14 cellular contexts compared by ENCODE assay signal in genomic region chr3:160616721-160617120, GRCh38. TPM values are rescaled to one million over a fixed set of nuclear protein-coding genes. Genes with fewer than 3 reads are reported as not detected.
DNase-seq lines count a peak whose midpoint lies in the region; ATAC-seq, FAIRE-seq and TF ChIP-seq lines count a peak whose summit lies in the region.
"Had no signal": no experiment of that assay in that cellular context is flagged by ENCODE, and none has a peak within 500 bp of the region (broad histone marks: within the 10 kb centered on the region; RNA-seq: fewer than 3 reads in every experiment).

No MANE protein-coding gene starts in this region.

- H3K9me3 ChIP-seq in pancreas: no peaks in the 10 kb centered on the region
- H3K9me3 ChIP-seq in naive thymus-derived CD4-positive, alpha-beta T cell (ENCODE audit: control insufficient read depth in 2 of 3, low read length in 3 of 3): no peaks in the 10 kb centered on the region

- no peaks in the 10 kb centered on the region for H3K9me3 Mint-ChIP-seq in Calu3 (ENCODE audit: low read depth, unreplicated experiment)
- no peaks in the 10 kb centered on the region for H3K9me3 Mint-ChIP-seq in naive thymus-derived CD4-positive, alpha-beta T cell

- no peaks in the 10 kb centered on the region for H3K36me3 Mint-ChIP-seq in Calu3 (ENCODE audit: insufficient read depth, unreplicated experiment)
- H3K36me3 Mint-ChIP-seq in naive thymus-derived CD4-positive, alpha-beta T cell: no peaks in the 10 kb centered on the region

- H3K36me3 ChIP-seq in pancreas: no peaks in the 10 kb centered on the region
- H3K36me3 ChIP-seq in naive thymus-derived CD4-positive, alpha-beta T cell (ENCODE audit: control insufficient read depth in 2 of 3, insufficient read depth in 3 of 3, low read length in 3 of 3): no peaks in the 10 kb centered on the region

- H3K27me3 Mint-ChIP-seq in Calu3 (ENCODE audit: unreplicated experiment): no peaks in the 10 kb centered on the region
- peaks cover 32 to 59% (median 40%) of the 10 kb centered on the region in 5 donors for H3K27me3 Mint-ChIP-seq in naive thymus-derived CD4-positive, alpha-beta T cell

- peak; percentile 20 for DNase-seq in Calu3
- peak; percentile 28 for DNase-seq in RPMI7951 (ENCODE audit: low read depth)
- DNase-seq in fibroblast of the aortic adventitia (ENCODE audit: low read depth): peak; percentile 73
- DNase-seq in pancreas: no peak
- DNase-seq in naive thymus-derived CD4-positive, alpha-beta T cell: no peak
- no peak for DNase-seq in mucosa of gallbladder (ENCODE audit: low spot score)
- DNase-seq in NCI-H2107 (lab: John Stamatoyannopoulos, UW): no peak
- DNase-seq: activated T-cell treated with anti-CD3 and anti-CD28 coated beads, Interleukin-2, amount 50 U/mL, for 1 hour; C1 segment of cervical spinal cord; cerebellar nuclear complex; NCI-H774 had no signal

- intact Hi-C loops in Calu3 (cut with micrococcal nuclease; ENCODE audit: unreplicated experiment) (no loop called here), pancreas (cut with DNase I) (no loop called here)
- intact Hi-C loops in naive thymus-derived CD4-positive, alpha-beta T cell (cut with micrococcal nuclease): no loop called here

- H3K27me3 ChIP-seq in pancreas: no peaks in the 10 kb centered on the region
- H3K27me3 ChIP-seq in naive thymus-derived CD4-positive, alpha-beta T cell (ENCODE audit: control insufficient read depth in 2 of 2, insufficient read depth in 2 of 2, low read length in 2 of 2): no peaks in the 10 kb centered on the region

- BruUV-seq in Calu3 (replicated peaks; lab: Mats Ljungman, UMichigan): no TSS peak

- 75 to 82% methylated on average over 2 of the region's 2 CpGs for WGBS in pancreas, 2 donors

- H3K27ac Mint-ChIP-seq in Calu3 (ENCODE audit: unreplicated experiment): no peak overlapping the region
- H3K27ac Mint-ChIP-seq in naive thymus-derived CD4-positive, alpha-beta T cell: no peak overlapping the region

- ATAC-seq in pancreas (peak in 3 of 4 donors; percentile 31 to 53 (median 44)), esophagus mucosa (no peak)
- no peak for ATAC-seq in naive thymus-derived CD4-positive, alpha-beta T cell

- TF ChIP-seq CTCF in Calu3 (IDR thresholded peaks at IDR 0.05; ENCODE audit: unreplicated experiment) (no peak), fibroblast of the aortic adventitia (IDR thresholded peaks at IDR 0.05; ENCODE audit: insufficient read depth, low read length) (no peak), pancreas (IDR thresholded peaks at IDR 0.05) (no peak)

- POLR2A ChIA-PET in naive thymus-derived CD4-positive, alpha-beta T cell (lab: Charles Lee): no interaction called here

- H3K4me3 ChIP-seq in fibroblast of the aortic adventitia (ENCODE audit: low read depth, low read length): no peak overlapping the region
- no peak overlapping the region for H3K4me3 ChIP-seq in pancreas
- H3K4me3 ChIP-seq in naive thymus-derived CD4-positive, alpha-beta T cell (ENCODE audit: low read length): no peak overlapping the region
- H3K4me3 ChIP-seq: SK-N-MC had no signal

- CTCF ChIA-PET in Calu3 (lab: Charles Lee): interaction anchor here (0.6 to 1.0 kb wide), 2 partner anchors 19 to 131 kb away, joined by 3 to 5 read pairs; no protein-coding TSS in a partner anchor
- CTCF ChIA-PET in naive thymus-derived CD4-positive, alpha-beta T cell (lab: Charles Lee): no interaction called here

- peaks cover 0 to 8% (median 7%) of the 10 kb centered on the region in 3 donors for H3K4me1 ChIP-seq in pancreas
- H3K4me1 ChIP-seq in naive thymus-derived CD4-positive, alpha-beta T cell (ENCODE audit: control insufficient read depth in 2 of 2, insufficient read depth in 2 of 2, low read length in 2 of 2): no peaks in the 10 kb centered on the region

- no peak overlapping the region for H3K27ac ChIP-seq in pancreas
- no peak overlapping the region for H3K27ac ChIP-seq in naive thymus-derived CD4-positive, alpha-beta T cell (ENCODE audit: low read depth, low read length)
- H3K27ac ChIP-seq: SK-N-MC had no signal

- H3K4me1 Mint-ChIP-seq in Calu3 (ENCODE audit: low read depth, unreplicated experiment): peaks cover 44% of the 10 kb centered on the region
- H3K4me1 Mint-ChIP-seq in naive thymus-derived CD4-positive, alpha-beta T cell: no peaks in the 10 kb centered on the region

- FAIRE-seq in pancreas (lab: Jason Lieb, UNC): no peak
- FAIRE-seq: HTR-8/SVneo had no signal

- no peak overlapping the region for H3K4me3 Mint-ChIP-seq in Calu3 (ENCODE audit: low read depth, unreplicated experiment)
- no peak overlapping the region for H3K4me3 Mint-ChIP-seq in naive thymus-derived CD4-positive, alpha-beta T cell

RNA-seq across cellular contexts. Expression of gene KPNA4, which starts 51.4 kb away (rescaled TPM):
- total RNA-seq in Calu3 (2022): 116 and 117 TPM in 2 replicates
- total RNA-seq in RPMI7951 (2014; rRNA removed; shearing (Covaris generic)): 22.3 and 27.8 TPM in 2 replicates
- 37.8 and 46.0 TPM in 2 replicates for total RNA-seq in fibroblast of the aortic adventitia (ENCODE audit: low replicate concordance)
- 10 to 100 TPM; 15.9 to 23.9 (median 19.0) TPM for total RNA-seq in pancreas
- 1 to 10 TPM; 5.8 to 6.5 TPM for polyA plus RNA-seq in pancreas
- 10 to 100 TPM; 38.3 to 55.4 (median 45.9) TPM for total RNA-seq in naive thymus-derived CD4-positive, alpha-beta T cell
- polyA plus RNA-seq in naive thymus-derived CD4-positive, alpha-beta T cell: 1 to 10 TPM; 5.9 to 8.3 TPM
- 49.1 TPM for total RNA-seq in mucosa of gallbladder
- total RNA-seq in esophagus mucosa: 41.7 TPM

Comparison
In these comparisons a context has a peak if more than half of its experiments do, and no peak if none do; other contexts are left out.
1. DNase-seq: peak in Calu3 (single experiment), RPMI7951 (single experiment) and fibroblast of the aortic adventitia (single experiment); none in pancreas (0 of 6), naive thymus-derived CD4-positive, alpha-beta T cell (0 of 9), mucosa of gallbladder (single experiment) and NCI-H2107 (single experiment).
2. ATAC-seq: peak in pancreas (3 of 4); none in naive thymus-derived CD4-positive, alpha-beta T cell (single experiment) and esophagus mucosa (single experiment).